18 cellular contexts compared by ENCODE assay signal in genomic region chr11:110152199-110152598, GRCh38.
"Had no signal": no experiment of that assay in that cellular context is flagged by ENCODE, and none has a peak within 500 bp of the region (broad histone marks: within the 10 kb centered on the region; RNA-seq: fewer than 3 reads in every experiment).

No MANE protein-coding gene starts in this region.

- H3K4me3 ChIP-seq: heart left ventricle, suprapubic skin, transverse colon had no signal

- H3K27me3 ChIP-seq: heart left ventricle, suprapubic skin, transverse colon had no signal

- H3K27ac Mint-ChIP-seq: activated naive CD4-positive, alpha-beta T cell treated with anti-CD3 and anti-CD28 coated beads, Interleukin-2, amount 10 ng/mL, durations not matched to agents 7 days and 5 days; nephron progenitor cell; stimulated activated effector memory CD8-positive, alpha-beta T cell treated with anti-CD3 and anti-CD28 coated beads, Interleukin-12 subunit alpha, Interleukin-12 subunit beta, amount 100 ng/mL, for 72 hours; stimulated activated naive CD8-positive, alpha-beta T cell treated with anti-CD3 and anti-CD28 coated beads, Interleukin-15, amount 100 ng/mL, for 72 hours; WTC11 had no signal

- H3K4me3 Mint-ChIP-seq: activated naive CD4-positive, alpha-beta T cell treated with anti-CD3 and anti-CD28 coated beads, Interleukin-2, amount 10 ng/mL, durations not matched to agents 7 days and 5 days; activated T-cell treated with anti-CD3 and anti-CD28 coated beads, Interleukin-2, amount 50 U/mL, for 72 hours; nephron progenitor cell; stimulated activated effector memory CD8-positive, alpha-beta T cell treated with anti-CD3 and anti-CD28 coated beads, Interleukin-12 subunit alpha, Interleukin-12 subunit beta, amount 100 ng/mL, for 72 hours; stimulated activated naive CD8-positive, alpha-beta T cell treated with anti-CD3 and anti-CD28 coated beads, Interleukin-15, amount 100 ng/mL, for 72 hours; WTC11 had no signal

- H3K36me3 Mint-ChIP-seq: activated naive CD4-positive, alpha-beta T cell treated with anti-CD3 and anti-CD28 coated beads, Interleukin-2, amount 10 ng/mL, durations not matched to agents 7 days and 5 days; stimulated activated effector memory CD8-positive, alpha-beta T cell treated with anti-CD3 and anti-CD28 coated beads, Interleukin-12 subunit alpha, Interleukin-12 subunit beta, amount 100 ng/mL, for 72 hours; WTC11 had no signal

- H3K36me3 ChIP-seq: suprapubic skin had no signal

- H3K9me3 Mint-ChIP-seq: activated naive CD4-positive, alpha-beta T cell treated with anti-CD3 and anti-CD28 coated beads, Interleukin-2, amount 10 ng/mL, durations not matched to agents 7 days and 5 days; activated T-cell treated with anti-CD3 and anti-CD28 coated beads, Interleukin-2, amount 50 U/mL, for 72 hours; nephron progenitor cell; stimulated activated effector memory CD8-positive, alpha-beta T cell treated with anti-CD3 and anti-CD28 coated beads, Interleukin-12 subunit alpha, Interleukin-12 subunit beta, amount 100 ng/mL, for 72 hours; stimulated activated naive CD8-positive, alpha-beta T cell treated with anti-CD3 and anti-CD28 coated beads, Interleukin-15, amount 100 ng/mL, for 72 hours; WTC11 had no signal

- H3K27me3 Mint-ChIP-seq: stimulated activated naive CD8-positive, alpha-beta T cell treated with anti-CD3 and anti-CD28 coated beads, Interleukin-15, amount 100 ng/mL, for 72 hours had no signal

- H3K4me1 Mint-ChIP-seq: activated naive CD4-positive, alpha-beta T cell treated with anti-CD3 and anti-CD28 coated beads, Interleukin-2, amount 10 ng/mL, durations not matched to agents 7 days and 5 days; nephron progenitor cell; stimulated activated naive CD8-positive, alpha-beta T cell treated with anti-CD3 and anti-CD28 coated beads, Interleukin-15, amount 100 ng/mL, for 72 hours had no signal

- H3K9me3 ChIP-seq: heart left ventricle, suprapubic skin, transverse colon had no signal

- ATAC-seq: heart left ventricle; sciatic nerve; stimulated activated effector memory CD8-positive, alpha-beta T cell treated with anti-CD3 and anti-CD28 coated beads, Interleukin-12 subunit alpha, Interleukin-12 subunit beta, amount 100 ng/mL, for 72 hours; stimulated activated naive CD8-positive, alpha-beta T cell treated with anti-CD3 and anti-CD28 coated beads, Interleukin-15, amount 100 ng/mL, for 72 hours; WTC11 had no signal

- H3K27ac ChIP-seq: heart left ventricle, suprapubic skin, transverse colon had no signal

- DNase-seq: activated CD4-positive, alpha-beta T cell treated with anti-CD3 and anti-CD28 coated beads, Interleukin-2, amount 50 U/mL, for 48 hours; activated effector memory CD4-positive, alpha-beta T cell treated with anti-CD3 and anti-CD28 coated beads, Interleukin-2, amount 50 U/mL, for 16 hours; activated naive CD4-positive, alpha-beta T cell treated with anti-CD3 and anti-CD28 coated beads, Interleukin-2, amount 10 ng/mL, durations not matched to agents 7 days and 5 days; activated T-cell treated with anti-CD3 and anti-CD28 coated beads, Interleukin-2, amount 50 U/mL, for 72 hours; effector CD4-positive, alpha-beta T cell; heart left ventricle; nephron progenitor cell; occipital lobe; posterior cingulate gyrus; small intestine; stimulated activated CD4-positive, alpha-beta T cell treated with anti-CD3 and anti-CD28 coated beads, Interleukin-2, amount 100 ng/mL, for 24 hours; stimulated activated naive CD8-positive, alpha-beta T cell treated with anti-CD3 and anti-CD28 coated beads, Interleukin-15, amount 100 ng/mL, for 72 hours; T1000; transverse colon had no signal
